ENCODE assay signal across 14 cellular contexts in the genomic region with DNA sequence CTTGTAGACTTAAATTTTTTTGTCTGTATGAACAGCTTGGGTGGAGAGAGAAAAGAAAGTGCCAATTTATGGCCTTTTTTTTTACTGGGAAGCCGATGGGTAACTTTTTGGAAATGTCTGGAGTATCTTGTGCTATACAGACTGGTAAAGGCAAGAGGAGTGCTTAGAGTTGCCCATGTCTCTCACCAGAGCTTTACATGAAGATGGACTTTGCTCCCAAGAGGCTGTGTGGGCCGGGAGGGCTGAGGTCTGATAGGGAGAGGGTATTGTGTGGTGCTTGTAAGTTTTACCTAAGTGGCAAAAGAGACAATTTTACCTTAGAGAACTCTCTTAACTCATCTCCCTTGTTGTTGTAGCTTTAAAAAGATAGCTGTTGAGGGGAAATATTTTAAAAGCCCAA.
DNase-seq lines count a peak whose midpoint lies in the region; ATAC-seq and TF ChIP-seq lines count a peak whose summit lies in the region.
"Had no signal": no experiment of that assay in that cellular context is flagged by ENCODE, and none has a peak within 500 bp of the region (broad histone marks: within the 10 kb centered on the region; RNA-seq: fewer than 3 reads in every experiment).

No MANE protein-coding gene starts in this region.

- H3K4me3 Mint-ChIP-seq in endothelial cell (ENCODE audit: unreplicated experiment): no peak overlapping the region
- H3K4me3 Mint-ChIP-seq in naive thymus-derived CD4-positive, alpha-beta T cell: peak overlapping the region in 1 of 10 donors; percentile 17
- H3K4me3 Mint-ChIP-seq in natural killer cell treated with Interleukin-12 subunit alpha and Interleukin-12 subunit beta and Interleukin-15 and Interleukin-18, amount 100 ng/mL, for 72 hours: no peak overlapping the region
- H3K4me3 Mint-ChIP-seq: stimulated activated naive CD8-positive, alpha-beta T cell treated with anti-CD3 and anti-CD28 coated beads, Interleukin-15, amount 100 ng/mL, for 72 hours had no signal

- H3K4me1 ChIP-seq in left ventricle myocardium inferior (peaks cover 43% of the 10 kb centered on the region), upper lobe of right lung (no peaks in the 10 kb centered on the region)
- H3K4me1 ChIP-seq in naive thymus-derived CD4-positive, alpha-beta T cell (ENCODE audit: control insufficient read depth in 2 of 2, insufficient read depth in 2 of 2, low read length in 2 of 2): no peaks in the 10 kb centered on the region
- H3K4me1 ChIP-seq: A549 had no signal

- POLR2A ChIA-PET in naive thymus-derived CD4-positive, alpha-beta T cell (lab: Charles Lee): interaction anchor here (0.7 kb wide), 1 partner anchor 194 kb away, joined by 3 read pairs; no protein-coding TSS in a partner anchor

- H3K4me1 Mint-ChIP-seq in endothelial cell (ENCODE audit: unreplicated experiment): peaks cover 68% of the 10 kb centered on the region
- H3K4me1 Mint-ChIP-seq in naive thymus-derived CD4-positive, alpha-beta T cell: peaks cover 0 to 31% (median 30%) of the 10 kb centered on the region in 7 donors
- H3K4me1 Mint-ChIP-seq in natural killer cell treated with Interleukin-12 subunit alpha and Interleukin-12 subunit beta and Interleukin-15 and Interleukin-18, amount 100 ng/mL, for 72 hours (ENCODE audit: low read depth in 2 of 2): peaks cover 0 to 19% of the 10 kb centered on the region in 2 donors

- CTCF ChIA-PET in naive thymus-derived CD4-positive, alpha-beta T cell (lab: Charles Lee): interaction anchor here (0.6 kb wide), 1 partner anchor 788 kb away, joined by 5 read pairs; no protein-coding TSS in a partner anchor

- intact Hi-C loops in left ventricle myocardium inferior (cut with micrococcal nuclease) (no loop called here), left cardiac atrium (cut with DNase I) (no loop called here), upper lobe of right lung (cut with DNase I) (no loop called here)
- intact Hi-C loops in naive thymus-derived CD4-positive, alpha-beta T cell (cut with micrococcal nuclease): no loop called here

- H3K27ac Mint-ChIP-seq in endothelial cell (ENCODE audit: unreplicated experiment): peak overlapping the region; percentile 91
- H3K27ac Mint-ChIP-seq in naive thymus-derived CD4-positive, alpha-beta T cell: peak overlapping the region in 7 of 9 donors; percentile 21 to 71 (median 39)
- no peak overlapping the region for H3K27ac Mint-ChIP-seq in natural killer cell treated with Interleukin-12 subunit alpha and Interleukin-12 subunit beta and Interleukin-15 and Interleukin-18, amount 100 ng/mL, for 72 hours
- H3K27ac Mint-ChIP-seq: stimulated activated naive CD8-positive, alpha-beta T cell treated with anti-CD3 and anti-CD28 coated beads, Interleukin-15, amount 100 ng/mL, for 72 hours had no signal

- TF ChIP-seq CTCF in left ventricle myocardium inferior (IDR thresholded peaks at IDR 0.05; ENCODE audit: borderline replicate concordance) (no peak), endothelial cell (IDR thresholded peaks at IDR 0.05; ENCODE audit: unreplicated experiment) (no peak), upper lobe of right lung (IDR thresholded peaks at IDR 0.05) (no peak)

- DNase-seq in left ventricle myocardium inferior: no peak
- no peak for DNase-seq in left cardiac atrium
- DNase-seq in endothelial cell (ENCODE audit: low spot score): no peak
- no peak for DNase-seq in naive thymus-derived CD4-positive, alpha-beta T cell
- DNase-seq in upper lobe of right lung: no peak
- no peak for DNase-seq in natural killer cell treated with Interleukin-12 subunit alpha and Interleukin-12 subunit beta and Interleukin-15 and Interleukin-18, amount 100 ng/mL, for 72 hours (ENCODE audit: low spot score)
- DNase-seq in H7: no peak
- DNase-seq in NCI-H774 (lab: John Stamatoyannopoulos, UW): no peak
- DNase-seq: activated CD8-positive, alpha-beta memory T cell treated with anti-CD3 and anti-CD28 coated beads, Interleukin-2, amount 50 U/mL, for 4 hours; CD4-positive, CD25-positive, alpha-beta regulatory T cell; head of caudate nucleus; NCI-H1092 treated with DMSO at 0.1 percent for 48 hours; stimulated activated naive CD8-positive, alpha-beta T cell treated with anti-CD3 and anti-CD28 coated beads, Interleukin-15, amount 100 ng/mL, for 72 hours had no signal

- no peaks in the 10 kb centered on the region for H3K9me3 ChIP-seq in left ventricle myocardium inferior (replicated peaks)
- no peaks in the 10 kb centered on the region for H3K9me3 ChIP-seq in naive thymus-derived CD4-positive, alpha-beta T cell (ENCODE audit: control insufficient read depth in 2 of 3, low read length in 3 of 3)
- H3K9me3 ChIP-seq in upper lobe of right lung: no peaks in the 10 kb centered on the region
- H3K9me3 ChIP-seq: A549 had no signal

- H3K27ac ChIP-seq in left ventricle myocardium inferior (replicated peaks) (peak overlapping the region; percentile 78), upper lobe of right lung (peak overlapping the region; percentile 53)
- H3K27ac ChIP-seq in naive thymus-derived CD4-positive, alpha-beta T cell (ENCODE audit: low read depth, low read length): no peak overlapping the region
- H3K27ac ChIP-seq: A549 had no signal

- ATAC-seq in left cardiac atrium (no peak), upper lobe of right lung (no peak)
- no peak for ATAC-seq in naive thymus-derived CD4-positive, alpha-beta T cell
- ATAC-seq in natural killer cell treated with Interleukin-12 subunit alpha and Interleukin-12 subunit beta and Interleukin-15 and Interleukin-18, amount 100 ng/mL, for 72 hours: no peak
- ATAC-seq: A549; stimulated activated naive CD8-positive, alpha-beta T cell treated with anti-CD3 and anti-CD28 coated beads, Interleukin-15, amount 100 ng/mL, for 72 hours had no signal

- H3K9me3 Mint-ChIP-seq in endothelial cell (ENCODE audit: unreplicated experiment): no peaks in the 10 kb centered on the region
- H3K9me3 Mint-ChIP-seq in naive thymus-derived CD4-positive, alpha-beta T cell: peaks cover 0 to under 1% (median 0%) of the 10 kb centered on the region in 11 donors
- no peaks in the 10 kb centered on the region for H3K9me3 Mint-ChIP-seq in natural killer cell treated with Interleukin-12 subunit alpha and Interleukin-12 subunit beta and Interleukin-15 and Interleukin-18, amount 100 ng/mL, for 72 hours
- H3K9me3 Mint-ChIP-seq: stimulated activated naive CD8-positive, alpha-beta T cell treated with anti-CD3 and anti-CD28 coated beads, Interleukin-15, amount 100 ng/mL, for 72 hours had no signal

- H3K36me3 Mint-ChIP-seq in endothelial cell (ENCODE audit: low read depth, unreplicated experiment): no peaks in the 10 kb centered on the region
- peaks cover 0 to 57% (median 26%) of the 10 kb centered on the region in 5 donors for H3K36me3 Mint-ChIP-seq in naive thymus-derived CD4-positive, alpha-beta T cell
- no peaks in the 10 kb centered on the region for H3K36me3 Mint-ChIP-seq in natural killer cell treated with Interleukin-12 subunit alpha and Interleukin-12 subunit beta and Interleukin-15 and Interleukin-18, amount 100 ng/mL, for 72 hours

- H3K27me3 ChIP-seq in left ventricle myocardium inferior (ENCODE audit: low read depth) (no peaks in the 10 kb centered on the region), upper lobe of right lung (no peaks in the 10 kb centered on the region), H7 (ENCODE audit: control insufficient read depth, insufficient read depth, low read length) (no peaks in the 10 kb centered on the region)
- H3K27me3 ChIP-seq in naive thymus-derived CD4-positive, alpha-beta T cell (ENCODE audit: control insufficient read depth in 2 of 2, insufficient read depth in 2 of 2, low read length in 2 of 2): no peaks in the 10 kb centered on the region

- H3K4me3 ChIP-seq in left ventricle myocardium inferior (no peak overlapping the region), upper lobe of right lung (no peak overlapping the region), H7 (ENCODE audit: insufficient read depth, low read depth, low read length) (no peak overlapping the region)
- H3K4me3 ChIP-seq in naive thymus-derived CD4-positive, alpha-beta T cell (ENCODE audit: low read length): no peak overlapping the region
- H3K4me3 ChIP-seq: A549 had no signal

- peaks cover 2% of the 10 kb centered on the region for H3K27me3 Mint-ChIP-seq in endothelial cell (ENCODE audit: unreplicated experiment)
- H3K27me3 Mint-ChIP-seq in naive thymus-derived CD4-positive, alpha-beta T cell: no peaks in the 10 kb centered on the region
- no peaks in the 10 kb centered on the region for H3K27me3 Mint-ChIP-seq in natural killer cell treated with Interleukin-12 subunit alpha and Interleukin-12 subunit beta and Interleukin-15 and Interleukin-18, amount 100 ng/mL, for 72 hours
- H3K27me3 Mint-ChIP-seq: CD4-positive, CD25-positive, alpha-beta regulatory T cell; stimulated activated naive CD8-positive, alpha-beta T cell treated with anti-CD3 and anti-CD28 coated beads, Interleukin-15, amount 100 ng/mL, for 72 hours had no signal

- H3K36me3 ChIP-seq in left ventricle myocardium inferior (no peaks in the 10 kb centered on the region), upper lobe of right lung (no peaks in the 10 kb centered on the region), H7 (replicated peaks; ENCODE audit: control insufficient read depth, insufficient read depth, low read length) (no peaks in the 10 kb centered on the region)
- H3K36me3 ChIP-seq in naive thymus-derived CD4-positive, alpha-beta T cell (ENCODE audit: control insufficient read depth in 2 of 3, insufficient read depth in 3 of 3, low read length in 3 of 3): no peaks in the 10 kb centered on the region

Comparison
In these comparisons a context has a peak if more than half of its experiments do, and no peak if none do; other contexts are left out.
1. H3K27ac Mint-ChIP-seq: peak in endothelial cell (single experiment) and naive thymus-derived CD4-positive, alpha-beta T cell (7 of 9); none in natural killer cell treated with Interleukin-12 subunit alpha and Interleukin-12 subunit beta and Interleukin-15 and Interleukin-18, amount 100 ng/mL, for 72 hours (0 of 2).